ENCODE assay signal across 12 cellular contexts in the genomic region with DNA sequence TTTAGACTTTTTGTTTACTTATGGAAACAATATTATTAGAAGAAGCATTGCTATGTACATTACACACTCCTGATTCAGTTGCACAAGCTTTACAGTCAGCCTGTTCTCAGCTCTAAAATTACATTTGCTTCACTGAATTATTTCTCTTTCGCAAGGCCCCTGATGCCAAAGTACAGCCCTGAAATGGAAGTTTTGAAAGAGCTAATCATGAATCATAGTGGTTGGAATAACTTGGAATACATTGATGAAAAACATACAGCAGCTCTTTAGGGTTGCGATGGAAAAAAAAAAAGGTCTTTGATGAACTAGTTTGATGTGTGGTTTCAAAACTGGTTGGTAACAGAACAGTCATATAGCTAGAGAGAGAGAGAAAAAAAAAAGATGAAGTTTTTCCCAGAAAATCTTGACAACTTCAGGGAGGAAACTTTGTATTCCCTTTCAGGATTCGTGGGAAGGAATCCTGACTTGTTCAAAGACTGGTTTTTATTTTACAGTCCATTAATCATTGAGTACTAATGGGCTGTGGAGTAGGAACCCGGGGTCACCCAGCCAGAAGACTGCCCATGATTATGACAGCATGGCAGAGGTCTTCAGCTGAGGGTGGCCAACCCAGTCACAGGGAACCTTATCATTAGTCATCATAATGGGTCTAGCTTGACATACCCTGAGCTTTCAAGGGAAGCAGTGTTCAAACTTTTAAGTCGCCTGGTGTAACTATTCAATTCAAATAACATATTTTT.
DNase-seq lines count a peak whose midpoint lies in the region; ATAC-seq, FAIRE-seq and TF ChIP-seq lines count a peak whose summit lies in the region.
"Had no signal": no experiment of that assay in that cellular context is flagged by ENCODE, and none has a peak within 500 bp of the region (broad histone marks: within the 10 kb centered on the region; RNA-seq: fewer than 3 reads in every experiment).

No MANE protein-coding gene starts in this region.

- ATAC-seq in A549 (peak; percentile 58 to 65; a peak in 4 of 6 replicates), GM18861 (IDR thresholded peaks at IDR 0.05; ENCODE audit: unreplicated experiment) (no peak)

- H3K4me2 ChIP-seq in A549: peak overlapping the region; percentile 50

- no peaks in the 10 kb centered on the region for H3K9me3 ChIP-seq in A549
- H3K9me3 ChIP-seq: prostate gland had no signal

- DNase-seq in A549 (ENCODE audit: low read depth in 1 of 2, low spot score in 1 of 2): peak in 1 of 2 experiments; percentile 70
- peak; percentile 79 for DNase-seq in HT1080 (ENCODE audit: low read depth)
- peak; percentile 63 for DNase-seq in brain microvascular endothelial cell
- peak; percentile 88 for DNase-seq in kidney tubule cell (ENCODE audit: low spot score)
- no peak for DNase-seq in activated CD4-positive, alpha-beta T cell treated with anti-CD3 and anti-CD28 coated beads for 48 hours
- DNase-seq in HUDEP-2 (lab: John Stamatoyannopoulos, UW; ENCODE audit: unreplicated experiment in 76 of 76): no peak
- DNase-seq in NCI-H146 (lab: John Stamatoyannopoulos, UW): no peak
- DNase-seq: activated CD4-positive, alpha-beta T cell treated with anti-CD3 and anti-CD28 coated beads, Interleukin-2, amount 50 U/mL, for 48 hours; activated gamma-delta T cell treated with Interleukin-2 at 50 U/mL for 16 hours; head of caudate nucleus had no signal

- in situ Hi-C loops in brain microvascular endothelial cell (cut with HindIII; ENCODE audit: low pct_ligation_motif_present, low sequenced_read_pairs): no loop called here

- no peaks in the 10 kb centered on the region for H3K36me3 ChIP-seq in brain microvascular endothelial cell (replicated peaks)
- H3K36me3 ChIP-seq: prostate gland had no signal

- H3K4me1 ChIP-seq in A549: peaks cover 37% of the 10 kb centered on the region
- H3K4me1 ChIP-seq: prostate gland had no signal

- peak overlapping the region; percentile 43 to 71; a peak in 5 of 6 replicates for H3K27ac ChIP-seq in A549
- H3K27ac ChIP-seq in brain microvascular endothelial cell: peak overlapping the region; percentile 95
- H3K27ac ChIP-seq: prostate gland had no signal

- TF ChIP-seq CTCF in A549 (IDR thresholded peaks at IDR 0.05): no peak
- no peak for TF ChIP-seq CTCF in brain microvascular endothelial cell (IDR thresholded peaks at IDR 0.05; ENCODE audit: low read depth, low read length, missing control alignments)

- TF ChIP-seq POLR2A in A549 (IDR thresholded peaks at IDR 0.05; ENCODE audit: low read length): no peak

- FAIRE-seq in A549 (lab: Jason Lieb, UNC): peak; percentile 43

- POLR2A ChIA-PET in A549 (lab: Yijun Ruan, JAX): no interaction called here

- WGBS in A549 (ENCODE audit: missing lambda C conversion rate): 72% methylated on average over 5 of the region's 5 CpGs

- CTCF ChIA-PET in A549 (lab: Yijun Ruan, JAX): interaction anchor here (0.6 to 0.7 kb wide), 2 partner anchors 21 to 804 kb away, joined by 3 read pairs; no protein-coding TSS in a partner anchor

- no peak for TF ChIP-seq RAD21 in A549 (conservative IDR thresholded peaks at IDR 0.05 in 1 of 2, IDR thresholded peaks at IDR 0.05 in 1 of 2)

- H3K4me3 ChIP-seq in A549 (no peak overlapping the region), brain microvascular endothelial cell (ENCODE audit: low read depth, low read length) (no peak overlapping the region)
- H3K4me3 ChIP-seq: prostate gland had no signal

- no peak for TF ChIP-seq EP300 in A549 (IDR thresholded peaks at IDR 0.05)

- H3K27me3 ChIP-seq in brain microvascular endothelial cell (replicated peaks): no peaks in the 10 kb centered on the region

TF ChIP-seq in A549, 52 proteins besides CTCF, POLR2A, EP300 and RAD21:
- TF ChIP-seq, protein P1, sequence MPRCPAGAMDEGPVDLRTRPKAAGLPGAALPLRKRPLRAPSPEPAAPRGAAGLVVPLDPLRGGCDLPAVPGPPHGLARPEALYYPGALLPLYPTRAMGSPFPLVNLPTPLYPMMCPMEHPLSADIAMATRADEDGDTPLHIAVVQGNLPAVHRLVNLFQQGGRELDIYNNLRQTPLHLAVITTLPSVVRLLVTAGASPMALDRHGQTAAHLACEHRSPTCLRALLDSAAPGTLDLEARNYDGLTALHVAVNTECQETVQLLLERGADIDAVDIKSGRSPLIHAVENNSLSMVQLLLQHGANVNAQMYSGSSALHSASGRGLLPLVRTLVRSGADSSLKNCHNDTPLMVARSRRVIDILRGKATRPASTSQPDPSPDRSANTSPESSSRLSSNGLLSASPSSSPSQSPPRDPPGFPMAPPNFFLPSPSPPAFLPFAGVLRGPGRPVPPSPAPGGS (IDR thresholded peaks at IDR 0.05): 0 out of 3 replicates have a peak, but pooled peaks have one; percentile 11
- TF ChIP-seq MYC (IDR thresholded peaks at IDR 0.05; ENCODE audit: borderline replicate concordance, low read length): no peak
- TF ChIP-seq TP53 (CRISPR knock-in tag; IDR thresholded peaks at IDR 0.05): no peak
- TF ChIP-seq CEBPB (IDR thresholded peaks at IDR 0.05): peak; percentile 79 to 92
- TF ChIP-seq ZFP36 (IDR thresholded peaks at IDR 0.05; ENCODE audit: borderline replicate concordance, partially characterized antibody): no peak
- TF ChIP-seq JUNB (IDR thresholded peaks at IDR 0.05): peak; percentile 44; the same call in 1 of the 2 replicates
- TF ChIP-seq, protein P2, sequence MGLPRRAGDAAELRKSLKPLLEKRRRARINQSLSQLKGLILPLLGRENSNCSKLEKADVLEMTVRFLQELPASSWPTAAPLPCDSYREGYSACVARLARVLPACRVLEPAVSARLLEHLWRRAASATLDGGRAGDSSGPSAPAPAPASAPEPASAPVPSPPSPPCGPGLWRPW (IDR thresholded peaks at IDR 0.05): peak; percentile 81
- 0 out of 2 replicates have a peak, but pooled peaks have one; percentile 15 for TF ChIP-seq FOSL2 (IDR thresholded peaks at IDR 0.05)
- TF ChIP-seq FOSL2 (CRISPR knock-in tag; IDR thresholded peaks at IDR 0.05): peak; percentile 47
- no peak for TF ChIP-seq RARB (CRISPR knock-in tag; IDR thresholded peaks at IDR 0.05)

Comparison
In these comparisons a context has a peak if more than half of its experiments do, and no peak if none do; other contexts are left out.
1. DNase-seq: peak in HT1080 (single experiment), brain microvascular endothelial cell (single experiment) and kidney tubule cell (single experiment); none in activated CD4-positive, alpha-beta T cell treated with anti-CD3 and anti-CD28 coated beads for 48 hours (single experiment), HUDEP-2 (0 of 76) and NCI-H146 (single experiment).